Comparison of ENCODE assay signal across 30 cellular contexts in the genomic region with DNA sequence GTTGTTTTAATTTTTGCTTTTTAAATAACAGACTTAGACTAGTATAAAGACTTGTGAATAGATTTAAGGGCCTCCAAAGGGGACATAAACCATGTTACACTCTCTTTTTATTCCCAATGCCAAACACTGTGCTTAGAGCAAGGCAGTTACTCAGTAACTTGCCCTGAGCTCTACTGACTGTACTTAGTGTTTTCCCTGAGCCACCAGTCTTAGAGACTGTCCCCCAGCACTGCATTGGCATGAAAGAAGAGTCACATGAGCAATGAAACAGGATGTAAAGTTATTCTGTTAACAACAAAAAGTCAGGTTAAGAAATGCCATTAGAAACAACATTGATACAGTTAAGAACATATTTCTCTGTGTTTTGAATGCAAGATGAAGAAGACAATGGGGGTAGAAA.
DNase-seq lines count a peak whose midpoint lies in the region; ATAC-seq and TF ChIP-seq lines count a peak whose summit lies in the region.
"Had no signal": no experiment of that assay in that cellular context is flagged by ENCODE, and none has a peak within 500 bp of the region (broad histone marks: within the 10 kb centered on the region; RNA-seq: fewer than 3 reads in every experiment).

No MANE protein-coding gene starts in this region.

- no peaks in the 10 kb centered on the region for H3K79me2 ChIP-seq in PC-3 (ENCODE audit: low read length)

- intact Hi-C loops in PC-3 (cut with micrococcal nuclease): no loop called here

- H3K4me3 Mint-ChIP-seq in activated T-cell treated with anti-CD3 and anti-CD28 coated beads, Interleukin-2, amount 50 U/mL, for 72 hours: no peak overlapping the region
- H3K4me3 Mint-ChIP-seq in activated T-helper 17 cell treated with anti-CD3 and anti-CD28 coated beads, Interleukin-2, amount 50 U/mL, for 72 hours: no peak overlapping the region
- no peak overlapping the region for H3K4me3 Mint-ChIP-seq in naive thymus-derived CD8-positive, alpha-beta T cell
- H3K4me3 Mint-ChIP-seq: activated CD8-positive, alpha-beta T cell treated with anti-CD3 and anti-CD28 coated beads for 36 hours; CD4-positive, alpha-beta memory T cell; naive B cell; stimulated activated naive B cell treated with anti-CD40 and anti-IgM and Interleukin-4, amounts not matched to agents 10 μg/mL and 1 μg/mL and 100 μg/mL, for 72 hours had no signal

- H3K9me2 ChIP-seq in PC-3 (replicated peaks; ENCODE audit: low read length): no peaks in the 10 kb centered on the region

- DNase-seq in activated T-cell treated with anti-CD3 and anti-CD28 coated beads, Interleukin-2, amount 50 U/mL, for 72 hours: no peak
- DNase-seq in activated T-cell treated with anti-CD3 and anti-CD28 coated beads for 4 hours (no peak), PC-3 (no peak), NCI-H82 treated with DMSO at 0.1 percent for 48 hours (lab: John Stamatoyannopoulos, UW; ENCODE audit: unreplicated experiment) (no peak)
- no peak for DNase-seq in naive thymus-derived CD8-positive, alpha-beta T cell
- DNase-seq: activated CD4-positive, CD25-positive, alpha-beta regulatory T cell treated with anti-CD3 and anti-CD28 coated beads, Interleukin-2, amount 50 U/mL, for 72 hours; activated CD8-positive, alpha-beta T cell treated with anti-CD3 and anti-CD28 coated beads for 36 hours; activated gamma-delta T cell treated with Interleukin-2 at 50 U/mL for 16 hours; CD4-positive, alpha-beta memory T cell; DMS53; effector memory CD4-positive, alpha-beta T cell; GDM1; KBM-7; left lung; naive B cell; NCI-H1436 treated with DMSO at 0.1 percent for 48 hours; NCI-H2107; NCI-H446; OCI-M1; ovary; stimulated activated CD4-positive, alpha-beta T cell treated with anti-CD3 and anti-CD28 coated beads, Interleukin-4, amount 100 ng/mL, for 24 hours; stimulated activated naive B cell treated with anti-CD40 and anti-IgM and Interleukin-4, amounts not matched to agents 10 μg/mL and 1 μg/mL and 100 μg/mL, for 72 hours; SW 1271 had no signal

- H3K36me3 Mint-ChIP-seq in activated T-cell treated with anti-CD3 and anti-CD28 coated beads, Interleukin-2, amount 50 U/mL, for 72 hours (ENCODE audit: insufficient read depth in 2 of 2): peaks cover 4 to 18% of the 10 kb centered on the region in 2 donors
- peaks cover 86% of the 10 kb centered on the region for H3K36me3 Mint-ChIP-seq in activated T-helper 17 cell treated with anti-CD3 and anti-CD28 coated beads, Interleukin-2, amount 50 U/mL, for 72 hours (ENCODE audit: low read depth)
- H3K36me3 Mint-ChIP-seq in naive thymus-derived CD8-positive, alpha-beta T cell: peaks cover 0 to 74% (median 45%) of the 10 kb centered on the region in 3 donors
- H3K36me3 Mint-ChIP-seq: naive B cell had no signal

- H3K27ac ChIP-seq in PC-3 (ENCODE audit: low read length): no peak overlapping the region
- H3K27ac ChIP-seq: 22Rv1, esophagus muscularis mucosa, left lung, ovary, suprapubic skin had no signal

- H3F3A ChIP-seq in PC-3 (ENCODE audit: low read length, unreplicated experiment): no peaks in the 10 kb centered on the region

- no peaks in the 10 kb centered on the region for H3K9me3 ChIP-seq in PC-3 (ENCODE audit: low read length)
- H3K9me3 ChIP-seq: esophagus muscularis mucosa, left lung, ovary, suprapubic skin had no signal

- CTCF ChIA-PET in PC-3 (lab: Charles Lee): no interaction called here

- no peaks in the 10 kb centered on the region for H3K36me3 ChIP-seq in PC-3 (ENCODE audit: low read depth, low read length)
- H3K36me3 ChIP-seq: left lung, ovary had no signal

- no peaks in the 10 kb centered on the region for H3K27me3 ChIP-seq in PC-3 (ENCODE audit: low read length)
- H3K27me3 ChIP-seq: esophagus muscularis mucosa, left lung, ovary, suprapubic skin had no signal

- no TSS peak for BruUV-seq in PC-3 (replicated peaks; lab: Mats Ljungman, UMichigan)

- peak overlapping the region; percentile 4 for H3K27ac Mint-ChIP-seq in activated T-cell treated with anti-CD3 and anti-CD28 coated beads, Interleukin-2, amount 50 U/mL, for 72 hours
- H3K27ac Mint-ChIP-seq in activated T-helper 17 cell treated with anti-CD3 and anti-CD28 coated beads, Interleukin-2, amount 50 U/mL, for 72 hours: peak overlapping the region; percentile 10
- H3K27ac Mint-ChIP-seq in naive thymus-derived CD8-positive, alpha-beta T cell: peak overlapping the region in 7 of 10 donors; percentile 11 to 70 (median 37)
- H3K27ac Mint-ChIP-seq: activated CD8-positive, alpha-beta T cell treated with anti-CD3 and anti-CD28 coated beads for 36 hours; naive B cell; stimulated activated naive B cell treated with anti-CD40 and anti-IgM and Interleukin-4, amounts not matched to agents 10 μg/mL and 1 μg/mL and 100 μg/mL, for 72 hours had no signal

- H4K20me1 ChIP-seq in PC-3 (ENCODE audit: low read length): no peaks in the 10 kb centered on the region

- no peaks in the 10 kb centered on the region for H3K27me3 Mint-ChIP-seq in activated T-cell treated with anti-CD3 and anti-CD28 coated beads, Interleukin-2, amount 50 U/mL, for 72 hours (ENCODE audit: low read depth)
- no peaks in the 10 kb centered on the region for H3K27me3 Mint-ChIP-seq in activated T-helper 17 cell treated with anti-CD3 and anti-CD28 coated beads, Interleukin-2, amount 50 U/mL, for 72 hours
- no peaks in the 10 kb centered on the region for H3K27me3 Mint-ChIP-seq in naive thymus-derived CD8-positive, alpha-beta T cell
- H3K27me3 Mint-ChIP-seq: activated CD8-positive, alpha-beta T cell treated with anti-CD3 and anti-CD28 coated beads for 36 hours; CD4-positive, alpha-beta memory T cell; naive B cell; stimulated activated naive B cell treated with anti-CD40 and anti-IgM and Interleukin-4, amounts not matched to agents 10 μg/mL and 1 μg/mL and 100 μg/mL, for 72 hours had no signal

- H3K9ac ChIP-seq in PC-3 (ENCODE audit: low read length): no peak overlapping the region

- H3K4me3 ChIP-seq in PC-3 (ENCODE audit: low read length): no peak overlapping the region
- H3K4me3 ChIP-seq: esophagus muscularis mucosa, left lung, ovary, suprapubic skin had no signal

- H3K9me3 Mint-ChIP-seq in activated T-cell treated with anti-CD3 and anti-CD28 coated beads, Interleukin-2, amount 50 U/mL, for 72 hours: no peaks in the 10 kb centered on the region
- no peaks in the 10 kb centered on the region for H3K9me3 Mint-ChIP-seq in activated T-helper 17 cell treated with anti-CD3 and anti-CD28 coated beads, Interleukin-2, amount 50 U/mL, for 72 hours
- H3K9me3 Mint-ChIP-seq in naive thymus-derived CD8-positive, alpha-beta T cell: no peaks in the 10 kb centered on the region
- H3K9me3 Mint-ChIP-seq: activated CD8-positive, alpha-beta T cell treated with anti-CD3 and anti-CD28 coated beads for 36 hours; CD4-positive, alpha-beta memory T cell; naive B cell; stimulated activated naive B cell treated with anti-CD40 and anti-IgM and Interleukin-4, amounts not matched to agents 10 μg/mL and 1 μg/mL and 100 μg/mL, for 72 hours had no signal

- H3K4me1 ChIP-seq in PC-3 (ENCODE audit: insufficient read depth, low read length): no peaks in the 10 kb centered on the region
- H3K4me1 ChIP-seq: esophagus muscularis mucosa, left lung, suprapubic skin had no signal

- POLR2A ChIA-PET in naive thymus-derived CD8-positive, alpha-beta T cell (lab: Charles Lee): no interaction called here
- POLR2A ChIA-PET in PC-3 (lab: Charles Lee; ENCODE audit: unreplicated experiment): no interaction called here

- no peak for ATAC-seq in activated T-cell treated with anti-CD3 and anti-CD28 coated beads, Interleukin-2, amount 50 U/mL, for 72 hours (replicated peaks in 1 of 2)
- ATAC-seq in HG03108 (IDR thresholded peaks at IDR 0.05; ENCODE audit: unreplicated experiment) (peak; percentile 59), PC-3 (no peak), HG02852 (IDR thresholded peaks at IDR 0.05; ENCODE audit: unreplicated experiment) (no peak)
- no peak for ATAC-seq in activated T-helper 17 cell treated with anti-CD3 and anti-CD28 coated beads, Interleukin-2, amount 50 U/mL, for 72 hours (replicated peaks)
- peak in 1 of 2 donors; percentile 49 for ATAC-seq in naive thymus-derived CD8-positive, alpha-beta T cell
- ATAC-seq: activated CD8-positive, alpha-beta T cell treated with anti-CD3 and anti-CD28 coated beads for 36 hours; left lung; Right ventricle myocardium inferior; stimulated activated naive B cell treated with anti-CD40 and anti-IgM and Interleukin-4, amounts not matched to agents 10 μg/mL and 1 μg/mL and 100 μg/mL, for 72 hours had no signal

- H2AFZ ChIP-seq in PC-3 (ENCODE audit: low read length): no peak overlapping the region

- H3K4me1 Mint-ChIP-seq in activated T-cell treated with anti-CD3 and anti-CD28 coated beads, Interleukin-2, amount 50 U/mL, for 72 hours (ENCODE audit: low read depth): peaks cover 35% of the 10 kb centered on the region
- H3K4me1 Mint-ChIP-seq in activated T-helper 17 cell treated with anti-CD3 and anti-CD28 coated beads, Interleukin-2, amount 50 U/mL, for 72 hours: peaks cover 6% of the 10 kb centered on the region
- H3K4me1 Mint-ChIP-seq in naive thymus-derived CD8-positive, alpha-beta T cell: peaks cover 8 to 32% (median 26%) of the 10 kb centered on the region in 4 donors
- H3K4me1 Mint-ChIP-seq: naive B cell had no signal

- no peak overlapping the region for H3K4me2 ChIP-seq in PC-3 (ENCODE audit: low read length)

- no peak for TF ChIP-seq CTCF in PC-3 (conservative IDR thresholded peaks at IDR 0.05; ENCODE audit: low read depth, low read length)
